Comparison of ENCODE assay signal across 39 cellular contexts in the genomic region with DNA sequence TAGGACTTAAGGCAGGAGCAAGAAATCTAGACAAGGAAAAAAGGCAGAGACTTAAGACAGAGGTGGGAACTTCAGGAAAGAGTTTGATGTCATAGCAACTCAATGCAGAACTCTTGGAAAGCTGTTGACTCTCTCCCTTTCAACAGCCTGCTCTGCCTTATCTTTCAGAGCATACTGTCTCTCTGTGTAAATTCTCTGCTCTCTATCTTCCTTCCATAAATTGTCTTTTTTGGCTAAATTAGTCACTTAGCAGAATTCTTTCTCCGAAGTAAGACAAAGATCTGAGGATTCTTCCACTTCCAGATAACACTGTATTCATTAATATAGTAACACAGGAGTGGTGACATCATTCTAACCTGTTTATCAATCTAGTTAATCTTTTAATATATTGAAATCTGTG.
"Had no signal": no experiment of that assay in that cellular context is flagged by ENCODE, and none has a peak within 500 bp of the region (broad histone marks: within the 10 kb centered on the region; RNA-seq: fewer than 3 reads in every experiment).

No MANE protein-coding gene starts in this region.

- H3K36me3 Mint-ChIP-seq: activated naive CD4-positive, alpha-beta T cell treated with anti-CD3 and anti-CD28 coated beads, Interleukin-2, amount 10 ng/mL, durations not matched to agents 7 days and 5 days; activated naive CD4-positive, alpha-beta T cell treated with anti-CD3 and anti-CD28 coated beads, Interleukin-2, amount 50 U/mL, for 24 hours; activated naive CD4-positive, alpha-beta T cell treated with anti-CD3 and anti-CD28 coated beads, Interleukin-2, amount 50 U/mL, for 72 hours; activated naive CD8-positive, alpha-beta T cell; activated naive CD8-positive, alpha-beta T cell treated with anti-CD3 and anti-CD28 coated beads for 36 hours; activated naive CD8-positive, alpha-beta T cell treated with anti-CD3 and anti-CD28 coated beads, Interleukin-2, amount 10 ng/mL, durations not matched to agents 7 days and 5 days; brain had no signal

- H3K27me3 ChIP-seq: adrenal gland, ascending aorta, body of pancreas, brain microvascular endothelial cell, breast epithelium, cardiac muscle cell had no signal

- H3K4me1 ChIP-seq: adrenal gland, ascending aorta, body of pancreas, breast epithelium had no signal

- H3K36me3 ChIP-seq: adrenal gland, ascending aorta, brain microvascular endothelial cell, breast epithelium, cardiac muscle cell had no signal

- H3K4me1 Mint-ChIP-seq: activated naive CD4-positive, alpha-beta T cell treated with anti-CD3 and anti-CD28 coated beads, Interleukin-2, amount 10 ng/mL, durations not matched to agents 7 days and 5 days; activated naive CD4-positive, alpha-beta T cell treated with anti-CD3 and anti-CD28 coated beads, Interleukin-2, amount 50 U/mL, for 24 hours; activated naive CD8-positive, alpha-beta T cell treated with anti-CD3 and anti-CD28 coated beads for 36 hours; activated naive CD8-positive, alpha-beta T cell treated with anti-CD3 and anti-CD28 coated beads, Interleukin-2, amount 10 ng/mL, durations not matched to agents 7 days and 5 days; activated naive CD8-positive, alpha-beta T cell treated with anti-CD3 and anti-CD28 coated beads, Interleukin-2, amount 50 U/mL, for 24 hours; activated T-helper 17 cell treated with anti-CD3 and anti-CD28 coated beads, Interleukin-2, amount 50 U/mL, for 72 hours; brain; central memory CD8-positive, alpha-beta T cell had no signal

- ATAC-seq: activated naive CD4-positive, alpha-beta T cell treated with anti-CD3 and anti-CD28 coated beads, Interleukin-2, amount 50 U/mL, for 72 hours; activated naive CD8-positive, alpha-beta T cell treated with anti-CD3 and anti-CD28 coated beads, Interleukin-2, amount 50 U/mL, for 24 hours; activated T-cell treated with anti-CD3 and anti-CD28 coated beads, Interleukin-2, amount 50 U/mL, for 4 hours; activated T-cell treated with anti-CD3 and anti-CD28 coated beads, Interleukin-2, amount 50 U/mL, for 72 hours; activated T-helper 17 cell treated with anti-CD3 and anti-CD28 coated beads, Interleukin-2, amount 50 U/mL, for 72 hours; body of pancreas had no signal

- H3K9me3 Mint-ChIP-seq: activated naive CD4-positive, alpha-beta T cell treated with anti-CD3 and anti-CD28 coated beads for 36 hours; activated naive CD4-positive, alpha-beta T cell treated with anti-CD3 and anti-CD28 coated beads, Interleukin-2, amount 10 ng/mL, durations not matched to agents 7 days and 5 days; activated naive CD4-positive, alpha-beta T cell treated with anti-CD3 and anti-CD28 coated beads, Interleukin-2, amount 50 U/mL, for 24 hours; activated naive CD4-positive, alpha-beta T cell treated with anti-CD3 and anti-CD28 coated beads, Interleukin-2, amount 50 U/mL, for 72 hours; activated naive CD8-positive, alpha-beta T cell treated with anti-CD3 and anti-CD28 coated beads for 36 hours; activated naive CD8-positive, alpha-beta T cell treated with anti-CD3 and anti-CD28 coated beads, Interleukin-2, amount 50 U/mL, for 24 hours; activated T-cell treated with anti-CD3 and anti-CD28 coated beads, Interleukin-2, amount 50 U/mL, for 4 hours; activated T-helper 17 cell treated with anti-CD3 and anti-CD28 coated beads, Interleukin-2, amount 50 U/mL, for 72 hours; central memory CD8-positive, alpha-beta T cell had no signal

- H3K4me3 Mint-ChIP-seq: activated naive CD4-positive, alpha-beta T cell treated with anti-CD3 and anti-CD28 coated beads for 36 hours; activated naive CD4-positive, alpha-beta T cell treated with anti-CD3 and anti-CD28 coated beads, Interleukin-2, amount 10 ng/mL, durations not matched to agents 7 days and 5 days; activated naive CD4-positive, alpha-beta T cell treated with anti-CD3 and anti-CD28 coated beads, Interleukin-2, amount 50 U/mL, for 24 hours; activated naive CD8-positive, alpha-beta T cell; activated naive CD8-positive, alpha-beta T cell treated with anti-CD3 and anti-CD28 coated beads for 36 hours; activated naive CD8-positive, alpha-beta T cell treated with anti-CD3 and anti-CD28 coated beads, Interleukin-2, amount 10 ng/mL, durations not matched to agents 7 days and 5 days; activated naive CD8-positive, alpha-beta T cell treated with anti-CD3 and anti-CD28 coated beads, Interleukin-2, amount 50 U/mL, for 24 hours; activated T-cell treated with anti-CD3 and anti-CD28 coated beads, Interleukin-2, amount 50 U/mL, for 4 hours; activated T-cell treated with anti-CD3 and anti-CD28 coated beads, Interleukin-2, amount 50 U/mL, for 72 hours; activated T-helper 1 cell treated with anti-CD3 and anti-CD28 coated beads, Interleukin-12 subunit alpha, Interleukin-12 subunit beta, Interleukin-2, Interleukin-4 antibody, amounts not matched to agents 30 ng/mL and 10 ng/mL and 1 ng/mL, durations not matched to agents 14 hours and 24 hours and 36 hours; activated T-helper 17 cell treated with anti-CD3 and anti-CD28 coated beads, Interleukin-2, amount 50 U/mL, for 72 hours; brain; central memory CD8-positive, alpha-beta T cell had no signal

- H3K4me3 ChIP-seq: adrenal gland, ascending aorta, body of pancreas, breast epithelium, cardiac muscle cell had no signal

- H3K27ac Mint-ChIP-seq: activated naive CD4-positive, alpha-beta T cell treated with anti-CD3 and anti-CD28 coated beads for 36 hours; activated naive CD4-positive, alpha-beta T cell treated with anti-CD3 and anti-CD28 coated beads, Interleukin-2, amount 10 ng/mL, durations not matched to agents 7 days and 5 days; activated naive CD4-positive, alpha-beta T cell treated with anti-CD3 and anti-CD28 coated beads, Interleukin-2, amount 50 U/mL, for 24 hours; activated naive CD4-positive, alpha-beta T cell treated with anti-CD3 and anti-CD28 coated beads, Interleukin-2, amount 50 U/mL, for 72 hours; activated naive CD8-positive, alpha-beta T cell; activated naive CD8-positive, alpha-beta T cell treated with anti-CD3 and anti-CD28 coated beads for 36 hours; activated naive CD8-positive, alpha-beta T cell treated with anti-CD3 and anti-CD28 coated beads, Interleukin-2, amount 10 ng/mL, durations not matched to agents 7 days and 5 days; activated naive CD8-positive, alpha-beta T cell treated with anti-CD3 and anti-CD28 coated beads, Interleukin-2, amount 50 U/mL, for 24 hours; activated T-cell treated with anti-CD3 and anti-CD28 coated beads, Interleukin-2, amount 50 U/mL, for 72 hours; activated T-helper 1 cell treated with anti-CD3 and anti-CD28 coated beads, Interleukin-12 subunit alpha, Interleukin-12 subunit beta, Interleukin-2, Interleukin-4 antibody, amounts not matched to agents 30 ng/mL and 10 ng/mL and 1 ng/mL, durations not matched to agents 14 hours and 24 hours and 36 hours; activated T-helper 17 cell treated with anti-CD3 and anti-CD28 coated beads, Interleukin-2, amount 50 U/mL, for 72 hours; activated T-helper 2 cell treated with anti-CD3 and anti-CD28 coated beads, Interferon-gamma antibody, Interleukin-2, Interleukin-4, amounts not matched to agents 10 μg/mL and 5 μg/mL and 100 μg/mL, durations not matched to agents 14 hours and 24 hours and 36 hours; brain had no signal

- H3K27ac ChIP-seq: adrenal gland, ascending aorta, body of pancreas, brain microvascular endothelial cell, breast epithelium, cardiac muscle cell had no signal

- H3K9me3 ChIP-seq: adrenal gland, ascending aorta, body of pancreas had no signal

- H3K27me3 Mint-ChIP-seq: activated naive CD8-positive, alpha-beta T cell treated with anti-CD3 and anti-CD28 coated beads, Interleukin-2, amount 10 ng/mL, durations not matched to agents 7 days and 5 days; brain had no signal

- FAIRE-seq: astrocyte, bronchial epithelial cell had no signal

- DNase-seq: activated effector memory CD4-positive, alpha-beta T cell treated with anti-CD3 and anti-CD28 coated beads, Interleukin-2, amount 50 U/mL, for 16 hours; activated effector memory CD4-positive, alpha-beta T cell treated with Interleukin-2 at 50 U/mL for 16 hours; activated gamma-delta T cell; activated gamma-delta T cell treated with Interleukin-2 at 50 U/mL for 16 hours; activated naive CD4-positive, alpha-beta T cell; activated naive CD4-positive, alpha-beta T cell treated with anti-CD3 and anti-CD28 coated beads for 36 hours; activated naive CD4-positive, alpha-beta T cell treated with anti-CD3 and anti-CD28 coated beads, Interleukin-2, amount 10 ng/mL, durations not matched to agents 7 days and 5 days; activated naive CD4-positive, alpha-beta T cell treated with anti-CD3 and anti-CD28 coated beads, Interleukin-2, amount 50 U/mL, for 16 hours; activated naive CD4-positive, alpha-beta T cell treated with Interleukin-2 at 50 U/mL for 16 hours; activated naive CD8-positive, alpha-beta T cell treated with anti-CD3 and anti-CD28 coated beads for 36 hours; activated naive CD8-positive, alpha-beta T cell treated with anti-CD3 and anti-CD28 coated beads, Interleukin-2, amount 10 ng/mL, durations not matched to agents 7 days and 5 days; activated naive CD8-positive, alpha-beta T cell treated with anti-CD3 and anti-CD28 coated beads, Interleukin-2, amount 50 U/mL, for 24 hours; activated T-cell treated with anti-CD3 and anti-CD28 coated beads, Interleukin-2, amount 50 U/mL, for 1 hour; activated T-cell treated with anti-CD3 and anti-CD28 coated beads, Interleukin-2, amount 50 U/mL, for 4 hours; activated T-cell treated with anti-CD3 and anti-CD28 coated beads, Interleukin-2, amount 50 U/mL, for 48 hours; activated T-cell treated with anti-CD3 and anti-CD28 coated beads, Interleukin-2, amount 50 U/mL, for 72 hours; adrenal gland; amniotic stem cell; amygdala; anterior cingulate cortex; aorta; body of pancreas; brain microvascular endothelial cell; caudate nucleus; central memory CD4-positive, alpha-beta T cell; cerebellar nuclear complex had no signal
